2 cellular contexts compared by ENCODE assay signal in genomic region chr15:76330281-76330680, GRCh38.
TF ChIP-seq lines count a peak whose summit lies in the region.

No MANE protein-coding gene starts in this region.

TF ChIP-seq in K562, 482 proteins besides CTCF, POLR2A, EP300 and RAD21:
- TF ChIP-seq ZNF224 (CRISPR knock-in tag; IDR thresholded peaks at IDR 0.05) (no peak), SMC3 (conservative IDR thresholded peaks at IDR 0.05; ENCODE audit: insufficient read depth, low read depth, low read length) (peak; percentile 34; the same call in 1 of the 2 replicates), MTA3 (IDR thresholded peaks at IDR 0.05; ENCODE audit: borderline replicate concordance) (0 out of 2 replicates have a peak, but pooled peaks have one; percentile 17), JUNB (CRISPR knock-in tag; conservative IDR thresholded peaks at IDR 0.05) (no peak)

TF ChIP-seq in HepG2, 621 proteins besides CTCF, POLR2A, EP300 and RAD21:
- 0 out of 2 replicates have a peak, but pooled peaks have one; percentile 18 for TF ChIP-seq THRA (CRISPR knock-in tag; IDR thresholded peaks at IDR 0.05; ENCODE audit: borderline replicate concordance)
- no peak for TF ChIP-seq GRHL1 (CRISPR knock-in tag; conservative IDR thresholded peaks at IDR 0.05)
- TF ChIP-seq ATF4 (CRISPR knock-in tag; IDR thresholded peaks at IDR 0.05): no peak
- peak; percentile 66 for TF ChIP-seq STAG1 (CRISPR knock-in tag; IDR thresholded peaks at IDR 0.05)
- no peak for TF ChIP-seq ZNF879 (CRISPR knock-in tag; IDR thresholded peaks at IDR 0.05)
- TF ChIP-seq ZNF281 (CRISPR knock-in tag; IDR thresholded peaks at IDR 0.05; ENCODE audit: borderline replicate concordance): no peak
- no peak for TF ChIP-seq ZBTB49 (CRISPR knock-in tag; IDR thresholded peaks at IDR 0.05; ENCODE audit: borderline replicate concordance)
- TF ChIP-seq KLF13 (CRISPR knock-in tag; IDR thresholded peaks at IDR 0.05): no peak
- TF ChIP-seq KDM5B (CRISPR knock-in tag; IDR thresholded peaks at IDR 0.05; ENCODE audit: borderline replicate concordance): 0 out of 2 replicates have a peak, but pooled peaks have one; percentile 31
- TF ChIP-seq SMC3 (IDR thresholded peaks at IDR 0.05; ENCODE audit: low read length): peak; percentile 76
- no peak for TF ChIP-seq CAMTA2 (CRISPR knock-in tag; IDR thresholded peaks at IDR 0.05; ENCODE audit: borderline replicate concordance)
